ENCODE assay signal across 1 cellular context in the genomic region with DNA sequence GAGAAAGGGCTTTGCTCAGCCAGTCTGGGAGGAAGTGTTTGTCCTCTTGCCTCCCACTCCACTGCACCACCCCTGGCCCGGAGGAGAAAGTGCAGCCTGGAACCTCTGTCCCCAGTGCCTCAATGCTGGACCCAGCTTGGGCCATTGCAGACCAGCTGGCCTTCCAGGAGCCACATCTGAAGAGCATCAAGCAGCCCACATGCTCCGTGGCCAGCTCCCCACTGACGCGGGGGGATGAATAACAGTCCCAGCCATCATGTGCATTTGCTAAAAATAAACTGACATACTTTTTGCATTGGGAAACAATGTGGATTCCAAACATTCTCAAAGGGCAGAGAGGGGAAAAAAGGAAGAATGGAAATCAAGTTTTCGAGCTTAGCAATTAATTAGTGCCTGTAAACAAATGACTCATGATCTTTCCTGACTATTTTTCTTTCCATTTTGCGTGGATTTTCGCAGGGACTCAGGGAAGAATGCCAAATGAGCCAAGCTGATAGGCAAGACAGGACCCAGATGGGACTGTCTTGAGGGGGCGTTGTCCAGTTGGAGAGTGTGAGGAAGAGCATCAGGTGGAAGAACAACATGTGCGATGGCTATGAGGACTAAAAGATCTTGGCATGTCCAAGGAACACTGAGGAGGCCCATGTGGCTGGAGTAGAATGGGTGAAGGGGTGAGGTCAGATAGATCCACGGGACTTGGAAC.
TF ChIP-seq lines count a peak whose summit lies in the region.

No MANE protein-coding gene starts in this region.

TF ChIP-seq in SK-N-SH treated with all-trans-retinoic acid at 6 μM for 48 hours, 23 proteins besides CTCF, POLR2A, EP300 and RAD21 (continued from another document):
- TF ChIP-seq, protein P1, sequence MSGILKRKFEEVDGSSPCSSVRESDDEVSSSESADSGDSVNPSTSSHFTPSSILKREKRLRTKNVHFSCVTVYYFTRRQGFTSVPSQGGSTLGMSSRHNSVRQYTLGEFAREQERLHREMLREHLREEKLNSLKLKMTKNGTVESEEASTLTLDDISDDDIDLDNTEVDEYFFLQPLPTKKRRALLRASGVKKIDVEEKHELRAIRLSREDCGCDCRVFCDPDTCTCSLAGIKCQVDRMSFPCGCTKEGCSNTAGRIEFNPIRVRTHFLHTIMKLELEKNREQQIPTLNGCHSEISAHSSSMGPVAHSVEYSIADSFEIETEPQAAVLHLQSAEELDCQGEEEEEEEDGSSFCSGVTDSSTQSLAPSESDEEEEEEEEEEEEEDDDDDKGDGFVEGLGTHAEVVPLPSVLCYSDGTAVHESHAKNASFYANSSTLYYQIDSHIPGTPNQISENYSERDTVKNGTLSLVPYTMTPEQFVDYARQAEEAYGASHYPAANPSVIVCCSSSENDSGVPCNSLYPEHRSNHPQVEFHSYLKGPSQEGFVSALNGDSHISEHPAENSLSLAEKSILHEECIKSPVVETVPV (CRISPR knock-in tag; IDR thresholded peaks at IDR 0.05) = peak; percentile 79; the same call in 1 of the 2 replicates
- TF ChIP-seq TCF4 (CRISPR knock-in tag; IDR thresholded peaks at IDR 0.05; ENCODE audit: borderline replicate concordance) = peak; percentile 61
- no peak for TF ChIP-seq ZNF8 (CRISPR knock-in tag; IDR thresholded peaks at IDR 0.05)
